27 cellular contexts compared by ENCODE assay signal in the genomic region with DNA sequence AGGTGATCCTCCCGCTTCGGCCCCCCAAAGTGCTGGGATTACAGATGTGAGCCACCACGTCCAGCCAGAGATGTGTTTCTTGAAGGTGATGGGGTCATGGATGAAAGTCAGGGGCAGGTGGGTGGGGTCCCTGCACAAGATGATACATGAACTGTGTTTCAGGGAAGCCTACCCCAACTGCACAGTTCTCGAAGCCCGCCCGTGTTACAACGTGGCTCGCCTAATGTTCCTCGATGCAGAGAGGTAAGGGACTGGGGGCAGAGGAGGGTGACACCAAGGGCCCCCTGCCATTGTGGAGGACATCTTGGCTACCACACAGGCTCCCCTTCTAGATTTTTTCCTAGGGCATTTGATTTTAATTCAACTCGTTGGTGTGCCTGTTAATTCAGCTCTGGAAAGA. TPM values are rescaled to one million over a fixed set of nuclear protein-coding genes. Genes with fewer than 3 reads are reported as not detected.
"Had no signal": no experiment of that assay in that cellular context is flagged by ENCODE, and none has a peak within 500 bp of the region (broad histone marks: within the 10 kb centered on the region; RNA-seq: fewer than 3 reads in every experiment).

No MANE protein-coding gene starts in this region.

- H3K4me3 ChIP-seq: colonic mucosa, esophagus squamous epithelium, gastroesophageal sphincter, heart left ventricle, hepatocyte, left ventricle myocardium inferior, lower lobe of right lung, mucosa of descending colon had no signal

- H3K27me3 ChIP-seq: colonic mucosa, esophagus squamous epithelium, gastroesophageal sphincter, heart left ventricle, hepatocyte had no signal

- H2AFZ ChIP-seq: hepatocyte had no signal

- H3K4me2 ChIP-seq: hepatocyte had no signal

- H3K27ac ChIP-seq: colonic mucosa, epithelial cell of prostate, esophagus squamous epithelium, gastroesophageal sphincter, heart left ventricle, hepatocyte, left ventricle myocardium inferior, lower lobe of right lung had no signal

- H3K79me2 ChIP-seq: hepatocyte had no signal

- H3K9me3 ChIP-seq: colonic mucosa, esophagus squamous epithelium, gastroesophageal sphincter, heart left ventricle, left ventricle myocardium inferior, lower lobe of right lung, mucosa of descending colon had no signal

- H3K36me3 ChIP-seq: colonic mucosa had no signal

- ATAC-seq: effector memory CD8-positive, alpha-beta T cell; esophagus mucosa; gastroesophageal sphincter; heart left ventricle; left lobe of liver; lower lobe of right lung; mucosa of descending colon had no signal

- H3K4me1 ChIP-seq: colonic mucosa had no signal

- DNase-seq: colonic mucosa; cortex of kidney; effector CD8-positive, alpha-beta T cell; effector memory CD8-positive, alpha-beta T cell; endodermal cell; erythroblast; esophagus squamous epithelium; foreskin fibroblast; foreskin melanocyte; heart left ventricle; hypothalamus; immature natural killer cell; islet precursor cell; kidney; kidney glomerular epithelial cell; left colon; left ventricle myocardium inferior; lower lobe of right lung; mesenchymal stem cell; mucosa of descending colon; naive B cell had no signal

RNA-seq across cellular contexts. Expression of a gene that starts 11.9 kb away (rescaled TPM):
- total RNA-seq: mesothelial cell of epicardium had no signal
